Comparison of ENCODE assay signal across 8 cellular contexts in genomic region chr10:28432210-28432676, GRCh38.
DNase-seq lines count a peak whose midpoint lies in the region; ATAC-seq and TF ChIP-seq lines count a peak whose summit lies in the region.

No MANE protein-coding gene starts in this region.

- in situ Hi-C loops in GM23248 (cut with MboI): no loop called here

- DNase-seq in DMS53 treated with DMSO at 0.1 percent for 48 hours (lab: John Stamatoyannopoulos, UW; ENCODE audit: unreplicated experiment) (peak; percentile 79), GM23248 (peak; percentile 83), NCI-H1105 (lab: John Stamatoyannopoulos, UW) (peak; percentile 16), cerebellar cortex (ENCODE audit: low spot score) (peak; percentile 90), islet precursor cell (peak; percentile 73)
- DNase-seq in stimulated activated effector memory CD8-positive, alpha-beta T cell treated with anti-CD3 and anti-CD28 coated beads, Interleukin-12 subunit alpha, Interleukin-12 subunit beta, amount 100 ng/mL, for 72 hours (ENCODE audit: low spot score in 2 of 2): peak in 1 of 2 donors; percentile 55

- H3K4me1 ChIP-seq in GM23248 (ENCODE audit: insufficient read depth): no peaks in the 10 kb centered on the region

- no peak overlapping the region for H3K9ac ChIP-seq in GM23248

- no peak overlapping the region for H3K27ac Mint-ChIP-seq in stimulated activated effector memory CD8-positive, alpha-beta T cell treated with anti-CD3 and anti-CD28 coated beads, Interleukin-12 subunit alpha, Interleukin-12 subunit beta, amount 100 ng/mL, for 72 hours

- ATAC-seq in SK-N-SH treated with all-trans-retinoic acid at 6 μM for 48 hours (peak; percentile 98), HG02870 (IDR thresholded peaks at IDR 0.05; ENCODE audit: unreplicated experiment) (no peak)
- ATAC-seq in stimulated activated effector memory CD8-positive, alpha-beta T cell treated with anti-CD3 and anti-CD28 coated beads, Interleukin-12 subunit alpha, Interleukin-12 subunit beta, amount 100 ng/mL, for 72 hours: peak; percentile 63

- no peaks in the 10 kb centered on the region for H3K9me3 Mint-ChIP-seq in stimulated activated effector memory CD8-positive, alpha-beta T cell treated with anti-CD3 and anti-CD28 coated beads, Interleukin-12 subunit alpha, Interleukin-12 subunit beta, amount 100 ng/mL, for 72 hours

- no peaks in the 10 kb centered on the region for H3K79me2 ChIP-seq in GM23248 (ENCODE audit: insufficient read depth)

- 0 out of 2 replicates have a peak, but pooled peaks cover 7% of the 10 kb centered on the region for H3K27me3 ChIP-seq in GM23248 (replicated peaks; ENCODE audit: insufficient read depth)

- H3K9me2 ChIP-seq in GM23248 (ENCODE audit: insufficient read depth): no peaks in the 10 kb centered on the region

- no peaks in the 10 kb centered on the region for H3K36me3 Mint-ChIP-seq in stimulated activated effector memory CD8-positive, alpha-beta T cell treated with anti-CD3 and anti-CD28 coated beads, Interleukin-12 subunit alpha, Interleukin-12 subunit beta, amount 100 ng/mL, for 72 hours

- H3K9me3 ChIP-seq in GM23248 (ENCODE audit: low read depth): no peaks in the 10 kb centered on the region

- H3K27ac ChIP-seq in GM23248: no peak overlapping the region

- peaks cover 8% of the 10 kb centered on the region for H3K4me1 Mint-ChIP-seq in stimulated activated effector memory CD8-positive, alpha-beta T cell treated with anti-CD3 and anti-CD28 coated beads, Interleukin-12 subunit alpha, Interleukin-12 subunit beta, amount 100 ng/mL, for 72 hours

- H3K36me3 ChIP-seq in GM23248 (ENCODE audit: low read depth): no peaks in the 10 kb centered on the region

- H3F3A ChIP-seq in GM23248 (ENCODE audit: insufficient read depth): no peaks in the 10 kb centered on the region

- H3K4me3 Mint-ChIP-seq in stimulated activated effector memory CD8-positive, alpha-beta T cell treated with anti-CD3 and anti-CD28 coated beads, Interleukin-12 subunit alpha, Interleukin-12 subunit beta, amount 100 ng/mL, for 72 hours: peak overlapping the region; percentile 36

- WGBS in GM23248 (ENCODE audit: low coverage in 1 of 2, low lambda C conversion rate in 2 of 2, missing lambda C conversion rate in 2 of 2), 2 experiments: 1 to 3% methylated on average over 9 of the region's 9 CpGs

- peak overlapping the region; percentile 81 for H2AFZ ChIP-seq in GM23248

- no peaks in the 10 kb centered on the region for H4K20me1 ChIP-seq in GM23248 (ENCODE audit: insufficient read depth)

- no peak overlapping the region for H3K4me2 ChIP-seq in GM23248 (ENCODE audit: unreplicated experiment)

- no peak overlapping the region for H3K4me3 ChIP-seq in GM23248

TF ChIP-seq in SK-N-SH treated with all-trans-retinoic acid at 6 μM for 48 hours, 23 proteins besides CTCF, POLR2A, EP300 and RAD21:
- TF ChIP-seq ISL1 (CRISPR knock-in tag; IDR thresholded peaks at IDR 0.05) (no peak), PPARA (CRISPR knock-in tag; IDR thresholded peaks at IDR 0.05; ENCODE audit: borderline replicate concordance) (no peak), ESRRG (CRISPR knock-in tag; IDR thresholded peaks at IDR 0.05) (no peak), TOX (CRISPR knock-in tag; IDR thresholded peaks at IDR 0.05; ENCODE audit: borderline replicate concordance) (no peak), SNAI2 (CRISPR knock-in tag; IDR thresholded peaks at IDR 0.05) (no peak), ARNTL (CRISPR knock-in tag; IDR thresholded peaks at IDR 0.05; ENCODE audit: borderline replicate concordance, low read depth) (no peak), ZC3H10 (CRISPR knock-in tag; IDR thresholded peaks at IDR 0.05) (no peak), ZNF8 (CRISPR knock-in tag; IDR thresholded peaks at IDR 0.05) (no peak), CSRNP3 (CRISPR knock-in tag; IDR thresholded peaks at IDR 0.05) (no peak), ZFP3 (CRISPR knock-in tag; IDR thresholded peaks at IDR 0.05) (no peak), OSR1 (CRISPR knock-in tag; IDR thresholded peaks at IDR 0.05) (no peak), PATZ1 (CRISPR knock-in tag; IDR thresholded peaks at IDR 0.05; ENCODE audit: borderline replicate concordance) (no peak), POU6F1 (CRISPR knock-in tag; IDR thresholded peaks at IDR 0.05; ENCODE audit: borderline replicate concordance, low read depth) (no peak), CREB5 (CRISPR knock-in tag; IDR thresholded peaks at IDR 0.05; ENCODE audit: low read depth) (no peak), TSHZ2 (CRISPR knock-in tag; IDR thresholded peaks at IDR 0.05) (no peak)
